18 cellular contexts compared by ENCODE assay signal in the genomic region with DNA sequence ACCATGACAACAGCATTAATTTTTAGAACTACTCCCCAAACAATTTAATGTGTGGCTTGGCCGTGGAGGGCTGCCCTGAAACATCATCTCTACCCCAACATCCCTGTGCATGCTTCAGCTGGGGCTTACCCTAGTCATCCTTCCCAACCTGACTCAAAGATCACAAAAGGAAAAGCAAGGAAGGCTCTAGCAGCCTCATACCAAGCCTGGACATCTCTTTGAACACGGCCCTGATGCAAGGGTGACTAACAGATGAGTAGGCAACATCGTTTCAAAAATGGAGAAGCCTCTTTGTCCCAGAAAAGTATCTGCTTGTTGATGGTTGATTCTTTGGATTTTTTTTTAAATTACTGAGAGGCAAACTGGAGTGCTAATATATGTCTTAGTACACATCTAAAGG.
A peak's percentile ranks its signal among the peaks of the same experiment; 100 is the strongest.
DNase-seq lines count a peak whose midpoint lies in the region; ATAC-seq and TF ChIP-seq lines count a peak whose summit lies in the region.
"Had no signal": no experiment of that assay in that cellular context is flagged by ENCODE, and none has a peak within 500 bp of the region (broad histone marks: within the 10 kb centered on the region; RNA-seq: fewer than 3 reads in every experiment).

No MANE protein-coding gene starts in this region.

- peak overlapping the region; percentile 20; the same call in 1 of the 2 replicates for H3K4me3 ChIP-seq in ACC112 (ENCODE audit: low read depth, low read length)
- H3K4me3 ChIP-seq in HCT116 (replicated peaks in 1 of 2; ENCODE audit: low read depth in 1 of 2, low read length in 2 of 2), result no peak overlapping the region
- peak overlapping the region; percentile 35 for H3K4me3 ChIP-seq in adipocyte (ENCODE audit: low read length)
- H3K4me3 ChIP-seq: colonic mucosa, ovary, skin epidermis had no signal

- CTCF ChIA-PET in HCT116 (lab: Charles Lee), result interaction anchor here (3.6 kb wide), 1 partner anchor 10 kb away, joined by 13 read pairs; no protein-coding TSS in a partner anchor

- H3K4me3 Mint-ChIP-seq in activated T-cell treated with anti-CD3 and anti-CD28 coated beads, Interleukin-2, amount 50 U/mL, for 24 hours, result no peak overlapping the region
- H3K4me3 Mint-ChIP-seq: activated CD8-positive, alpha-beta T cell treated with anti-CD3 and anti-CD28 coated beads, Interleukin-2, amount 10 ng/mL, durations not matched to agents 7 days and 5 days had no signal

- H3K4me2 ChIP-seq in HCT116 (ENCODE audit: low read length), result 0 out of 2 replicates have a peak overlapping the region, but pooled peaks have one; percentile 4

- H3K36me3 ChIP-seq in ACC112 (ENCODE audit: insufficient read depth, low read length) (no peaks in the 10 kb centered on the region), HCT116 (ENCODE audit: control insufficient read depth in 1 of 2, insufficient read depth in 2 of 2, low read length in 2 of 2) (no peaks in the 10 kb centered on the region), adipocyte (ENCODE audit: control insufficient read depth, insufficient read depth, low read length, severe bottlenecking) (no peaks in the 10 kb centered on the region)
- H3K36me3 ChIP-seq: colonic mucosa, ovary had no signal

- no peaks in the 10 kb centered on the region for H4K20me1 ChIP-seq in HCT116 (ENCODE audit: insufficient read depth)

- H3K9me2 ChIP-seq in HCT116 (ENCODE audit: insufficient read depth), result no peaks in the 10 kb centered on the region

- H3K27me3 ChIP-seq in ACC112 (ENCODE audit: insufficient read depth, low read length) (no peaks in the 10 kb centered on the region), HCT116 (ENCODE audit: insufficient read depth, low read length) (no peaks in the 10 kb centered on the region), adipocyte (replicated peaks; ENCODE audit: control insufficient read depth, insufficient read depth, low read length) (no peaks in the 10 kb centered on the region), foreskin keratinocyte (no peaks in the 10 kb centered on the region)
- H3K27me3 ChIP-seq: colonic mucosa, ovary had no signal

- no peaks in the 10 kb centered on the region for H3K79me2 ChIP-seq in ACC112 (ENCODE audit: control insufficient read depth, insufficient read depth, low read length, unreplicated experiment)
- no peaks in the 10 kb centered on the region for H3K79me2 ChIP-seq in HCT116 (ENCODE audit: insufficient read depth, low read length)

- ATAC-seq in HCT116 (no peak; the same call in 1 of the 2 replicates), foreskin keratinocyte (peak; percentile 98), HG02840 (IDR thresholded peaks at IDR 0.05; ENCODE audit: low FRiP score, unreplicated experiment) (no peak), GM21367 (IDR thresholded peaks at IDR 0.05; ENCODE audit: unreplicated experiment) (no peak)
- ATAC-seq: activated CD8-positive, alpha-beta T cell treated with anti-CD3 and anti-CD28 coated beads, Interleukin-2, amount 10 ng/mL, durations not matched to agents 7 days and 5 days had no signal

- POLR2A ChIA-PET in HCT116 (lab: Charles Lee), result no interaction called here

- RAD21 ChIA-PET in HCT116 (lab: Charles Lee; ENCODE audit: low non-redundant PET in 1 of 2, low total read pairs in 2 of 2, uncharacterized antibody in 2 of 2, unreplicated experiment in 2 of 2), result no interaction called here

- H3K4me1 Mint-ChIP-seq in activated T-cell treated with anti-CD3 and anti-CD28 coated beads, Interleukin-2, amount 50 U/mL, for 24 hours (ENCODE audit: low read depth), result peaks cover 16% of the 10 kb centered on the region

- no peaks in the 10 kb centered on the region for H3K36me3 Mint-ChIP-seq in activated T-cell treated with anti-CD3 and anti-CD28 coated beads, Interleukin-2, amount 50 U/mL, for 24 hours (ENCODE audit: low read depth)

- intact Hi-C loops in HCT116 (cut with micrococcal nuclease), result loop anchor here (5.0 to 10.0 kb wide), 4 partner anchors 225 to 965 kb away; a partner anchor contains a TSS

- BruUV-seq in HCT116 (replicated peaks; lab: Mats Ljungman, UMichigan), result no TSS peak

- no peak for DNase-seq in HCT116 (ENCODE audit: low read depth, low spot score)
- peak; percentile 31 for DNase-seq in adipocyte (ENCODE audit: low read depth)
- DNase-seq in foreskin keratinocyte, result peak; percentile 49 to 78
- no peak for DNase-seq in nucleus accumbens (lab: John Stamatoyannopoulos, UW)
- DNase-seq in activated T-cell treated with anti-CD3 and anti-CD28 coated beads, Interleukin-2, amount 50 U/mL, for 24 hours, result no peak
- DNase-seq: activated CD8-positive, alpha-beta T cell treated with anti-CD3 and anti-CD28 coated beads, Interleukin-2, amount 10 ng/mL, durations not matched to agents 7 days and 5 days; amygdala; Caco-2; colonic mucosa; GF-D8; hippocampal formation; left cardiac atrium; NCI-H1694 treated with DMSO at 0.1 percent for 48 hours; ovary had no signal

- H3K4me1 ChIP-seq in ACC112 (ENCODE audit: control insufficient read depth, insufficient read depth, low read length, unreplicated experiment) (peaks cover 15% of the 10 kb centered on the region), HCT116 (ENCODE audit: control insufficient read depth in 1 of 2, insufficient read depth in 2 of 2, low read length in 2 of 2) (peaks cover 0 to 5% of the 10 kb centered on the region in 2 experiments; a peak in 2 of 4 replicates), adipocyte (ENCODE audit: control insufficient read depth, insufficient read depth, low read length) (peaks cover 22% of the 10 kb centered on the region), foreskin keratinocyte (peaks cover 6% of the 10 kb centered on the region)
- H3K4me1 ChIP-seq: Caco-2, colonic mucosa had no signal

- peak overlapping the region; percentile 43; the same call in 1 of the 2 replicates for H3K27ac ChIP-seq in ACC112 (ENCODE audit: low read depth, low read length)
- H3K27ac ChIP-seq in HCT116 (ENCODE audit: low read depth, low read length), result no peak overlapping the region
- H3K27ac ChIP-seq in foreskin keratinocyte, result no peak overlapping the region
- H3K27ac ChIP-seq: colonic mucosa, ovary had no signal

- no peak overlapping the region for H3K27ac Mint-ChIP-seq in activated T-cell treated with anti-CD3 and anti-CD28 coated beads, Interleukin-2, amount 50 U/mL, for 24 hours
- H3K27ac Mint-ChIP-seq: activated CD8-positive, alpha-beta T cell treated with anti-CD3 and anti-CD28 coated beads, Interleukin-2, amount 10 ng/mL, durations not matched to agents 7 days and 5 days had no signal

- no peak for TF ChIP-seq POLR2A in HCT116 (IDR thresholded peaks at IDR 0.05; ENCODE audit: borderline replicate concordance, extremely low read depth, insufficient read depth, insufficient read length)

- H3K9ac ChIP-seq in HCT116 (ENCODE audit: low read length), result no peak overlapping the region
- no peak overlapping the region for H3K9ac ChIP-seq in adipocyte (ENCODE audit: low read length)

- no peaks in the 10 kb centered on the region for H3K27me3 Mint-ChIP-seq in activated T-cell treated with anti-CD3 and anti-CD28 coated beads, Interleukin-2, amount 50 U/mL, for 24 hours

- H2AFZ ChIP-seq in ACC112 (ENCODE audit: low read length, unreplicated experiment), result no peak overlapping the region
- no peak overlapping the region for H2AFZ ChIP-seq in HCT116 (ENCODE audit: low read depth, low read length, poor library complexity, severe bottlenecking)

- no peak for TF ChIP-seq RAD21 in HCT116 (IDR thresholded peaks at IDR 0.05; ENCODE audit: low read depth)

- TF ChIP-seq CTCF in HCT116 (IDR thresholded peaks at IDR 0.05 in 2 of 3, conservative IDR thresholded peaks at IDR 0.05 in 1 of 3; ENCODE audit: borderline replicate concordance in 1 of 3, insufficient read depth in 1 of 3, low read depth in 2 of 3, low read length in 2 of 3) (no peak), foreskin keratinocyte (conservative IDR thresholded peaks at IDR 0.05) (no peak)

- no peaks in the 10 kb centered on the region for H3K9me3 ChIP-seq in HCT116 (ENCODE audit: control insufficient read depth in 1 of 2, insufficient read depth in 1 of 2, low read depth in 1 of 2, low read length in 2 of 2)
- no peaks in the 10 kb centered on the region for H3K9me3 ChIP-seq in adipocyte (ENCODE audit: control insufficient read depth, low read length)
- H3K9me3 ChIP-seq: Caco-2, colonic mucosa, ovary had no signal

- no peaks in the 10 kb centered on the region for H3K9me3 Mint-ChIP-seq in activated T-cell treated with anti-CD3 and anti-CD28 coated beads, Interleukin-2, amount 50 U/mL, for 24 hours

TF ChIP-seq in HCT116, 20 proteins besides CTCF, POLR2A, EP300 and RAD21:
- TF ChIP-seq JUND (IDR thresholded peaks at IDR 0.05) (no peak), TCF7L2 (IDR thresholded peaks at IDR 0.05; ENCODE audit: borderline replicate concordance, extremely low read depth, insufficient read depth, insufficient read length) (no peak), FOSL1 (IDR thresholded peaks at IDR 0.05; ENCODE audit: low read depth) (peak; percentile 57)
- TF ChIP-seq, protein P1, sequence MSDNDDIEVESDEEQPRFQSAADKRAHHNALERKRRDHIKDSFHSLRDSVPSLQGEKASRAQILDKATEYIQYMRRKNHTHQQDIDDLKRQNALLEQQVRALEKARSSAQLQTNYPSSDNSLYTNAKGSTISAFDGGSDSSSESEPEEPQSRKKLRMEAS (IDR thresholded peaks at IDR 0.05), result no peak

Comparison
In these comparisons a context has a peak if more than half of its experiments do, and no peak if none do; other contexts are left out.
1. H3K4me3 ChIP-seq: peak in ACC112 (single experiment) and adipocyte (single experiment); none in HCT116 (0 of 2).
2. DNase-seq: peak in adipocyte (single experiment) and foreskin keratinocyte (2 of 2); none in HCT116 (single experiment), nucleus accumbens (0 of 56) and activated T-cell treated with anti-CD3 and anti-CD28 coated beads, Interleukin-2, amount 50 U/mL, for 24 hours (single experiment).